ENCODE assay signal across 26 cellular contexts in the genomic region with DNA sequence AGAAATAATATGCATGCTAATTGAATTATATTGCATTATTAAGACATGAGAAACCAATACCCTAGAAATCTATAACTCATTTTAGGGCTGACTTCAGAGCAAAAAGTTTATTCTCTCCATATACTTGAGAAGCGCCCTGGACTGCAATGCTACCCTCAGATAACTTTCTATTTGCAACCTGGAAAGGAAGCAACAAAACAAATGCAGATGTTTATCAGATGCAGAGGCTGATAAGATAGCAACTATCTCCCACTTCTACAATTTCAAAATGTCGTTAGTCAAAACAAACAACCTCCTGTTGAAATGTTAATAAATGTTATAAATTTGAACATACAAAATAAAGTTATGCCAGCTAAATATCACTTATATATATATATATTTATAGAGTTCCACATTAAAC.
DNase-seq lines count a peak whose midpoint lies in the region; TF ChIP-seq lines count a peak whose summit lies in the region.
"Had no signal": no experiment of that assay in that cellular context is flagged by ENCODE, and none has a peak within 500 bp of the region (broad histone marks: within the 10 kb centered on the region; RNA-seq: fewer than 3 reads in every experiment).

No MANE protein-coding gene starts in this region.

- H3K4me2 ChIP-seq in parathyroid adenoma (ENCODE audit: low read length), result peak overlapping the region; percentile 56
- H3K4me2 ChIP-seq: A549; BLaER1; BLaER1 treated with 17β-estradiol and CSF1 and Interleukin-3, amounts not matched to agents 10 nM and 100 nM had no signal

- peak overlapping the region; percentile 20 for H3K4me3 ChIP-seq in parathyroid adenoma (ENCODE audit: low read depth, low read length)
- H3K4me3 ChIP-seq: A549; BLaER1; BLaER1 treated with 17β-estradiol and CSF1 and Interleukin-3, amounts not matched to agents 10 nM and 100 nM had no signal

- TF ChIP-seq CTCF in parathyroid adenoma (IDR thresholded peaks at IDR 0.05), result no peak

- DNase-seq in EL, result no peak
- DNase-seq: 8988T; ACHN; AML-193; BE2C; C1 segment of cervical spinal cord; Caco-2; Calu3; CD4-positive, alpha-beta memory T cell; CD4-positive, alpha-beta T cell; CD4-positive, CD25-positive, alpha-beta regulatory T cell; CD8-positive, alpha-beta memory T cell; CD8-positive, alpha-beta T cell; COR-L47; DMS 273 treated with DMSO at 0.1 percent for 48 hours; DMS153; DMS53; DMS79; DMS79 treated with DMSO at 0.1 percent for 48 hours; DND-41 had no signal

- peak overlapping the region; percentile 97 for H3K27ac ChIP-seq in parathyroid adenoma
- H3K27ac ChIP-seq: 22Rv1; A549; BLaER1; BLaER1 treated with 17β-estradiol and CSF1 and Interleukin-3, amounts not matched to agents 10 nM and 100 nM; C4-2B had no signal

- H3K9ac ChIP-seq in parathyroid adenoma, result no peak overlapping the region
- H3K9ac ChIP-seq: BLaER1; BLaER1 treated with 17β-estradiol and CSF1 and Interleukin-3, amounts not matched to agents 10 nM and 100 nM had no signal

- no peak overlapping the region for H2AFZ ChIP-seq in parathyroid adenoma

- H3K36me3 ChIP-seq in parathyroid adenoma (ENCODE audit: control insufficient read depth, insufficient read depth, low read length), result no peaks in the 10 kb centered on the region
- H3K36me3 ChIP-seq: BE2C; BLaER1; BLaER1 treated with 17β-estradiol and CSF1 and Interleukin-3, amounts not matched to agents 10 nM and 100 nM had no signal

- H3K4me1 ChIP-seq in parathyroid adenoma, result peaks cover 77% of the 10 kb centered on the region
- H3K4me1 ChIP-seq: A549, BLaER1 had no signal

- no peaks in the 10 kb centered on the region for H3K9me3 ChIP-seq in parathyroid adenoma (ENCODE audit: control insufficient read depth, low read length)
- H3K9me3 ChIP-seq: A549; BE2C; BLaER1; BLaER1 treated with 17β-estradiol and CSF1 and Interleukin-3, amounts not matched to agents 10 nM and 100 nM; Caco-2 had no signal

- H3K79me2 ChIP-seq in parathyroid adenoma, result no peaks in the 10 kb centered on the region

- H3K27me3 ChIP-seq in parathyroid adenoma (ENCODE audit: control insufficient read depth, insufficient read depth, low read length), result no peaks in the 10 kb centered on the region
- H3K27me3 ChIP-seq: BE2C; BLaER1; BLaER1 treated with 17β-estradiol and CSF1 and Interleukin-3, amounts not matched to agents 10 nM and 100 nM had no signal
